ENCODE assay signal across 8 cellular contexts in the genomic region with DNA sequence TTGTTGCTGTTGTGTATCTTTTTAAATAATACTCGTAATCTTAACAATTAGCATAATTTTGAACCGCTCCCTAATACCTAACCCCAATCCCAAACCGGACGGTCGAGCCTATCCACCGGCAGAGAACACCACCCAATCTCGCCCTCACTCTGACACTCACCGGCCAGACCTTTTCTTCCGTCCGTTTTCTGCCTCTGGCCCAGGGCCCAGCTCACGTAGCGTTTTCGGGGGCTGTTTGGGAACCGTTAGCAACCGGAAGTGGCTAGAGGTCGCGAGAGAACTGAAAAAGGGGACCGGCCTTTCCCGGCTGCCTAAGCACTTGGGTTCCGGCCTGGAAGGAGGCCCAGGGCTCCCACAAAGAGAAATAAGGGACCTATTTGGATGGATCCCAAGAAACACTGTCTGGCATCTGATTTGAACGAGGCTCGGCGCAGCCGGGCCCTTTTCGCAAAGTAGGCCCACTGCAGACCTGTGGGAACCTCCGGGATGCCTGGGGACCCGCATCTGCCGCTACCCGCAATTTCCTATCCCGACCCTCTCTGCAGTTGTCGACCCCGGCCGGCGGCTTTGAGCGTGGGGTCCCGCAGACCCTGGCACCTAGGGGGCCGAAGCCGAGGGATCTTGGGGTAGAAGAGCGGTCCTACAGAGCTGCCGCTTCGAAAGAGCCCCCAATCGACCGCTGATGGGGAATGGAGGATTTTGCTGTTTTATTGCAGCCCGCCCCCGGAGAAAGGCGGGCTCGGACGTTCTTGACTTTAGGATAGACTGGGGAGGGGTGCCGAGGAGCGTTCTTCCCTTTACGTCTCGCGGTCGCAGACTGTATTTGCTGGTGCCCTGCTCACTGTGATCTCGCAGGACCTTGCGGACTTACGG. TPM values are rescaled to one million over a fixed set of nuclear protein-coding genes. Genes with fewer than 3 reads are reported as not detected.
DNase-seq lines count a peak whose midpoint lies in the region; ATAC-seq, FAIRE-seq and TF ChIP-seq lines count a peak whose summit lies in the region.

No MANE protein-coding gene starts in this region.

- DNase-seq in CD4-positive, alpha-beta memory T cell, result peak; percentile 54 to 76 (median 62)
- DNase-seq in HS-27A (ENCODE audit: low read depth), result peak; percentile 94
- peak; percentile 73 to 74 for DNase-seq in NOMO-1 (lab: John Stamatoyannopoulos, UW; ENCODE audit: unreplicated experiment in 2 of 2)
- peak; percentile 62 to 69 (median 63) for DNase-seq in activated CD8-positive, alpha-beta memory T cell treated with anti-CD3 and anti-CD28 coated beads for 48 hours (ENCODE audit: low read depth in 2 of 3, low spot score in 2 of 3)
- peak; percentile 60 to 87 for DNase-seq in H1 (ENCODE audit: low read depth in 1 of 2, low spot score in 2 of 2)
- peak; percentile 96 for DNase-seq in mesenchymal stem cell
- DNase-seq in stimulated activated CD8-positive, alpha-beta memory T cell treated with anti-CD3 and anti-CD28 coated beads, Interleukin-12 subunit alpha, Interleukin-12 subunit beta, amount 100 ng/mL, for 24 hours (ENCODE audit: extremely low read depth), result peak; percentile 59

- no peaks in the 10 kb centered on the region; the same call in 1 of the 2 replicates for H3K79me1 ChIP-seq in H1 (ENCODE audit: low read depth, low read length)
- peaks cover 11% of the 10 kb centered on the region for H3K79me1 ChIP-seq in mesenchymal stem cell (replicated peaks; ENCODE audit: low read length, poor library complexity, severe bottlenecking)

- TF ChIP-seq RAD21 in H1 (IDR thresholded peaks at IDR 0.05 in 1 of 2, conservative IDR thresholded peaks at IDR 0.05 in 1 of 2; ENCODE audit: low read depth in 2 of 2, low read length in 2 of 2), result peak; percentile 22 to 23; a peak in 2 of 4 replicates

- H2AFZ ChIP-seq in H1 (ENCODE audit: low read length) (peak overlapping the region; percentile 85), mesenchymal stem cell (ENCODE audit: low read depth, low read length) (peak overlapping the region; percentile 75)

- no peak overlapping the region; the same call in 1 of the 2 replicates for H2BK5ac ChIP-seq in H1 (ENCODE audit: low read depth, low read length)
- peak overlapping the region; percentile 63 for H2BK5ac ChIP-seq in mesenchymal stem cell (ENCODE audit: low read depth, low read length, poor library complexity, severe bottlenecking)

- POLR2A ChIA-PET in CD4-positive, alpha-beta memory T cell (lab: Charles Lee; ENCODE audit: partially characterized antibody), result interaction anchor here (0.8 to 8.6 kb wide), 15 partner anchors 11 to 382 kb away, joined by 3 to 132 read pairs (median 5); a partner anchor contains a TSS
- POLR2A ChIA-PET in H1 (lab: Charles Lee; ENCODE audit: partially characterized antibody), result interaction anchor here (0.6 to 3.1 kb wide), 22 partner anchors 10 to 727 kb away, joined by 3 to 48 read pairs (median 4); a partner anchor contains a TSS

- peaks cover 52 to 88% (median 68%) of the 10 kb centered on the region in 4 donors for H3K4me1 Mint-ChIP-seq in CD4-positive, alpha-beta memory T cell

- peak overlapping the region; percentile 59 to 81 (median 76) for H3K9ac ChIP-seq in H1 (replicated peaks in 1 of 4; ENCODE audit: extremely low read depth in 1 of 4, low read depth in 3 of 4, low read length in 3 of 4)
- H3K9ac ChIP-seq in mesenchymal stem cell (ENCODE audit: low read length), result peak overlapping the region; percentile 95

- peak in 1 of 2 experiments; percentile 49; a peak in 1 of 3 replicates for TF ChIP-seq EP300 in H1 (IDR thresholded peaks at IDR 0.05; ENCODE audit: borderline replicate concordance in 1 of 2, low read depth in 2 of 2, low read length in 2 of 2)

- H4K5ac ChIP-seq in H1 (ENCODE audit: insufficient read length, low read depth, low read length), result peak overlapping the region; percentile 42

- H4K91ac ChIP-seq in H1 (replicated peaks; ENCODE audit: insufficient read length, low read length) (peak overlapping the region; percentile 27), mesenchymal stem cell (ENCODE audit: low read length) (peak overlapping the region; percentile 82)

- no peak overlapping the region for H2BK20ac ChIP-seq in H1 (ENCODE audit: low read length)

- H3K4me3 ChIP-seq in CD4-positive, alpha-beta memory T cell (ENCODE audit: low read length in 2 of 2), result peak overlapping the region; percentile 64 to 96
- H3K4me3 ChIP-seq in H1 (ENCODE audit: extremely low read depth in 1 of 4, insufficient read depth in 2 of 4, low read depth in 3 of 4, low read length in 4 of 4) (peak overlapping the region; percentile 85 to 91 (median 87)), mesenchymal stem cell (ENCODE audit: insufficient read depth in 1 of 2, low read depth in 1 of 2, low read length in 2 of 2) (peak overlapping the region; percentile 67 to 95)

- ATAC-seq in GM19463 (IDR thresholded peaks at IDR 0.05; ENCODE audit: unreplicated experiment), result peak; percentile 53

- H3K18ac ChIP-seq in H1 (ENCODE audit: extremely low read depth, low read length), result peak overlapping the region; percentile 42
- peak overlapping the region; percentile 54 to 99 for H3K18ac ChIP-seq in mesenchymal stem cell (ENCODE audit: low read depth in 1 of 2, low read length in 2 of 2)

- 1% methylated on average over 53 of the region's 57 CpGs; no CpG with 5 or more reads in 1 of the 2 experiments for WGBS in H1 (ENCODE audit: extremely low coverage in 1 of 2, insufficient coverage in 1 of 2, insufficient read length in 1 of 2, insufficient replicate concordance in 2 of 2, low coverage in 1 of 2, low lambda C conversion rate in 2 of 2, missing lambda C conversion rate in 1 of 2), 2 experiments
- WGBS in mesenchymal stem cell, result under 1% methylated on average over 55 of the region's 57 CpGs

- H4K8ac ChIP-seq in H1 (ENCODE audit: extremely low read depth, insufficient read depth, low read length), result peak overlapping the region; percentile 92; the same call in 1 of the 2 replicates
- H4K8ac ChIP-seq in mesenchymal stem cell (ENCODE audit: low read length), result peak overlapping the region; percentile 97

- intact Hi-C loops in CD4-positive, alpha-beta memory T cell (cut with micrococcal nuclease), result loop anchor here (1.0 kb wide), 4 partner anchors 13 to 115 kb away; a partner anchor contains a TSS

- peaks cover 51% of the 10 kb centered on the region for H3K4me1 ChIP-seq in CD4-positive, alpha-beta memory T cell (ENCODE audit: insufficient read depth, low read length)
- H3K4me1 ChIP-seq in H1 (replicated peaks in 1 of 4; ENCODE audit: control insufficient read depth in 3 of 4, insufficient read depth in 4 of 4, low read length in 3 of 4) (peaks cover 0 to 8% (median 2%) of the 10 kb centered on the region in 4 experiments; a peak in 3 of 7 replicates), mesenchymal stem cell (ENCODE audit: control insufficient read depth, insufficient read depth, low read depth, low read length) (peaks cover 1% of the 10 kb centered on the region)

- H3K9me3 Mint-ChIP-seq in CD4-positive, alpha-beta memory T cell, result no peaks in the 10 kb centered on the region

- H3K9me3 ChIP-seq in CD4-positive, alpha-beta memory T cell (ENCODE audit: control insufficient read depth in 1 of 2, low read length in 2 of 2), result no peaks in the 10 kb centered on the region
- H3K9me3 ChIP-seq in H1 (ENCODE audit: insufficient read depth in 2 of 2, low read depth in 1 of 2, low read length in 1 of 2) (no peaks in the 10 kb centered on the region), mesenchymal stem cell (ENCODE audit: control insufficient read depth, low read length) (no peaks in the 10 kb centered on the region)

- H3K27me3 Mint-ChIP-seq in CD4-positive, alpha-beta memory T cell, result no peaks in the 10 kb centered on the region

- H3K4ac ChIP-seq in H1 (replicated peaks; ENCODE audit: insufficient read length, low read depth, low read length) (no peak overlapping the region), mesenchymal stem cell (ENCODE audit: low read depth in 1 of 2, low read length in 2 of 2) (peak overlapping the region; percentile 84 to 96)

- H3K36me3 ChIP-seq in CD4-positive, alpha-beta memory T cell (ENCODE audit: insufficient read depth, low read length), result no peaks in the 10 kb centered on the region
- H3K36me3 ChIP-seq in H1 (ENCODE audit: control insufficient read depth in 2 of 4, insufficient read depth in 4 of 4, low read length in 3 of 4) (no peaks in the 10 kb centered on the region), mesenchymal stem cell (ENCODE audit: control insufficient read depth in 1 of 2, insufficient read depth in 2 of 2, low read depth in 1 of 2, low read length in 2 of 2) (peaks cover 10 to 12% of the 10 kb centered on the region in 2 experiments)

- peak overlapping the region; percentile 64 to 82 for H3K4me2 ChIP-seq in H1 (ENCODE audit: insufficient read depth in 1 of 2, low read depth in 2 of 2, low read length in 2 of 2)
- peak overlapping the region; percentile 85 for H3K4me2 ChIP-seq in mesenchymal stem cell (ENCODE audit: low read length, poor library complexity, severe bottlenecking)

- no peaks in the 10 kb centered on the region for H4K20me1 ChIP-seq in H1 (replicated peaks in 1 of 2; ENCODE audit: control insufficient read depth in 1 of 2, insufficient read depth in 2 of 2, low read length in 2 of 2)

- peaks cover 0 to 31% of the 10 kb centered on the region in 2 donors for H3K36me3 Mint-ChIP-seq in CD4-positive, alpha-beta memory T cell

- no peak overlapping the region for H2BK120ac ChIP-seq in H1 (replicated peaks; ENCODE audit: low read depth, low read length)
- H2BK120ac ChIP-seq in mesenchymal stem cell (ENCODE audit: low read depth, low read length), result peak overlapping the region; percentile 77

- no peak for TF ChIP-seq CTCF in H1 (IDR thresholded peaks at IDR 0.05; ENCODE audit: control extremely low read depth in 1 of 3, insufficient read depth in 1 of 3, low read depth in 1 of 3, low read length in 3 of 3)

- FAIRE-seq in H1 (lab: Jason Lieb, UNC), result no peak

- H3K14ac ChIP-seq in H1 (ENCODE audit: insufficient read length) (no peak overlapping the region), mesenchymal stem cell (ENCODE audit: low read length in 2 of 2) (no peak overlapping the region)

- H2BK12ac ChIP-seq in H1 (ENCODE audit: low read depth, low read length) (no peak overlapping the region), mesenchymal stem cell (ENCODE audit: low read length in 2 of 2) (no peak overlapping the region)

- peak overlapping the region; percentile 92 to 99 (median 94) for H3K4me3 Mint-ChIP-seq in CD4-positive, alpha-beta memory T cell

- peak overlapping the region; percentile 75 for H3K56ac ChIP-seq in H1 (replicated peaks; ENCODE audit: insufficient read length, low read depth, low read length)

- H3K23ac ChIP-seq in H1 (ENCODE audit: insufficient read length), result no peak overlapping the region
- no peak overlapping the region for H3K23ac ChIP-seq in mesenchymal stem cell (ENCODE audit: low read length in 2 of 2)

- H3K27me3 ChIP-seq in CD4-positive, alpha-beta memory T cell (ENCODE audit: insufficient read depth, low read length), result no peaks in the 10 kb centered on the region
- H3K27me3 ChIP-seq in H1 (replicated peaks in 1 of 4; ENCODE audit: control insufficient read depth in 3 of 4, extremely low read depth in 1 of 4, insufficient read depth in 3 of 4, low read length in 3 of 4) (peaks cover 0 to 3% (median 1%) of the 10 kb centered on the region in 4 experiments; a peak in 1 of 7 replicates), mesenchymal stem cell (ENCODE audit: control insufficient read depth in 1 of 2, insufficient read depth in 1 of 2, low read length in 2 of 2) (no peaks in the 10 kb centered on the region)

- H3K27ac Mint-ChIP-seq in CD4-positive, alpha-beta memory T cell, result peak overlapping the region; percentile 95 to 100 (median 98)

- H2BK15ac ChIP-seq in H1 (ENCODE audit: low read length) (no peak overlapping the region), mesenchymal stem cell (ENCODE audit: low read depth, poor library complexity, severe bottlenecking) (peak overlapping the region; percentile 96)

- H3K23me2 ChIP-seq in H1 (ENCODE audit: low read depth, low read length), result peaks cover 6% of the 10 kb centered on the region

- peaks cover 0 to 29% of the 10 kb centered on the region in 2 experiments; a peak in 2 of 4 replicates for H3K79me2 ChIP-seq in H1 (ENCODE audit: control insufficient read depth in 1 of 2, insufficient read depth in 2 of 2, low read length in 2 of 2)

- peak overlapping the region; percentile 98 for H3K27ac ChIP-seq in CD4-positive, alpha-beta memory T cell (ENCODE audit: low read depth, low read length)
- H3K27ac ChIP-seq in H1 (ENCODE audit: low read depth, low read length), result peak overlapping the region; percentile 54
- H3K27ac ChIP-seq in mesenchymal stem cell (ENCODE audit: low read length, poor library complexity, severe bottlenecking), result peak overlapping the region; percentile 90

- H2AK5ac ChIP-seq in H1 (ENCODE audit: low read depth, low read length) (no peak overlapping the region), mesenchymal stem cell (ENCODE audit: low read length, severe bottlenecking) (peak overlapping the region; percentile 13)

- peak; percentile 62 to 67 for TF ChIP-seq POLR2A in H1 (IDR thresholded peaks at IDR 0.05; ENCODE audit: control extremely low read depth in 1 of 2, low read depth in 2 of 2, low read length in 2 of 2)

- CTCF ChIA-PET in CD4-positive, alpha-beta memory T cell (lab: Charles Lee; ENCODE audit: partially characterized antibody), result interaction anchor here (0.6 to 3.0 kb wide), 5 partner anchors 9 to 679 kb away, joined by 3 to 19 read pairs (median 4); a partner anchor contains a TSS
- CTCF ChIA-PET in H1 (lab: Charles Lee; ENCODE audit: partially characterized antibody), result interaction anchor here (0.6 to 1.1 kb wide), 2 partner anchors 9 to 234 kb away, joined by 3 to 4 read pairs; no protein-coding TSS in a partner anchor

RNA-seq across cellular contexts. Expression of a gene that starts 4.9 kb away (rescaled TPM):
- total RNA-seq in CD4-positive, alpha-beta memory T cell, result 10 to 100 TPM; 40.8 to 43.3 TPM
- polyA plus RNA-seq in CD4-positive, alpha-beta memory T cell, result 1 to 10 TPM in 1 of 2 donors, not detected in 1; 1.8 TPM
- total RNA-seq in H1 (2021; fragmentation: NEBNext Ultra II Directional; extraction: Animal tissue kit (Norgen Biotek cat#: 25700)), result 23.3 and 24.1 TPM in 2 replicates
- 8.6 and 10.7 TPM in 2 replicates for polyA plus RNA-seq in H1 (2011; rRNA removed)
- 10.7 TPM for polyA plus RNA-seq in H1 (2011; cell fraction: cytosol; rRNA removed)
- polyA plus RNA-seq in H1 (2011; cell fraction: nucleus; rRNA removed), result 16.7 TPM
- 8.4 to 15.2 TPM (median 11.4 TPM) in 4 replicates for polyA plus RNA-seq in H1 (2012, experiment 1 of 2)
- polyA plus RNA-seq in H1 (2012, experiment 2 of 2), result 0.47 TPM
- 14.9 TPM for polyA plus RNA-seq in H1 (2013, experiment 1 of 2)
- 12.5 TPM for polyA plus RNA-seq in H1 (2013, experiment 2 of 2)
- polyA minus RNA-seq in H1 (2011; rRNA and poly(A)+ RNA removed), result 21.7 and 34.5 TPM in 2 replicates
- polyA minus RNA-seq in H1 (2011; cell fraction: cytosol; rRNA and poly(A)+ RNA removed), result 16.1 TPM
- polyA minus RNA-seq in H1 (2011; cell fraction: nucleus; rRNA and poly(A)+ RNA removed), result 21.3 TPM
- polyA plus RNA-seq in mesenchymal stem cell (2013, experiment 1 of 2), result 10.1 TPM
- polyA plus RNA-seq in mesenchymal stem cell (2013, experiment 2 of 2), result 9.7 TPM

RNA-seq across cellular contexts. Expression of a gene that starts 12.4 kb away (rescaled TPM):
- 10 to 100 TPM; 13.4 to 14.8 TPM for total RNA-seq in CD4-positive, alpha-beta memory T cell
- polyA plus RNA-seq in CD4-positive, alpha-beta memory T cell, result 10 to 100 TPM; 12.4 to 14.2 TPM
- total RNA-seq in H1 (2021; fragmentation: NEBNext Ultra II Directional; extraction: Animal tissue kit (Norgen Biotek cat#: 25700)), result 7.4 and 9.4 TPM in 2 replicates
- 1.9 and 3.6 TPM in 2 replicates for polyA plus RNA-seq in H1 (2011; rRNA removed)
- polyA plus RNA-seq in H1 (2011; cell fraction: cytosol; rRNA removed), result 6.8 TPM
- polyA plus RNA-seq in H1 (2011; cell fraction: nucleus; rRNA removed), result 4.2 TPM
- 8.0 to 11.4 TPM (median 10.0 TPM) in 4 replicates for polyA plus RNA-seq in H1 (2012, experiment 1 of 2)
- polyA plus RNA-seq in H1 (2012, experiment 2 of 2), result 0.96 TPM
- 9.6 TPM for polyA plus RNA-seq in H1 (2013, experiment 1 of 2)
- 9.1 TPM for polyA plus RNA-seq in H1 (2013, experiment 2 of 2)
- polyA minus RNA-seq in H1 (2011; rRNA and poly(A)+ RNA removed), result 10.2 and 13.4 TPM in 2 replicates
- 3.7 TPM for polyA minus RNA-seq in H1 (2011; cell fraction: cytosol; rRNA and poly(A)+ RNA removed)
- polyA minus RNA-seq in H1 (2011; cell fraction: nucleus; rRNA and poly(A)+ RNA removed), result 9.1 TPM
- 3.1 TPM for polyA plus RNA-seq in mesenchymal stem cell (2013, experiment 1 of 2)
- polyA plus RNA-seq in mesenchymal stem cell (2013, experiment 2 of 2), result 2.5 TPM

RNA-seq across cellular contexts. Expression of a gene that starts 56.5 kb away (rescaled TPM):
- 1 to 10 TPM in 1 of 2 experiments, under 1 TPM in 1; 0.75 to 1.4 TPM for total RNA-seq in CD4-positive, alpha-beta memory T cell
- polyA plus RNA-seq in CD4-positive, alpha-beta memory T cell, result under 1 TPM; 0.78 to 0.96 TPM
- 9.3 and 10.2 TPM in 2 replicates for total RNA-seq in H1 (2021; fragmentation: NEBNext Ultra II Directional; extraction: Animal tissue kit (Norgen Biotek cat#: 25700))
- polyA plus RNA-seq in H1 (2011; rRNA removed), result 0.71 and 1.2 TPM in 2 replicates
- 1.2 TPM for polyA plus RNA-seq in H1 (2011; cell fraction: cytosol; rRNA removed)
- 1.3 TPM for polyA plus RNA-seq in H1 (2011; cell fraction: nucleus; rRNA removed)
- polyA plus RNA-seq in H1 (2012, experiment 1 of 2), result 2.6 to 6.1 TPM (median 4.3 TPM) in 4 replicates
- polyA plus RNA-seq in H1 (2012, experiment 2 of 2), result 0.38 TPM
- 4.3 TPM for polyA plus RNA-seq in H1 (2013, experiment 1 of 2)
- 3.9 TPM for polyA plus RNA-seq in H1 (2013, experiment 2 of 2)
- 3.8 and 4.2 TPM in 2 replicates for polyA minus RNA-seq in H1 (2011; rRNA and poly(A)+ RNA removed)
- polyA minus RNA-seq in H1 (2011; cell fraction: cytosol; rRNA and poly(A)+ RNA removed), result 2.4 TPM
- polyA minus RNA-seq in H1 (2011; cell fraction: nucleus; rRNA and poly(A)+ RNA removed), result 4.1 TPM
- polyA plus RNA-seq in mesenchymal stem cell (2013, experiment 1 of 2), result 0.33 TPM
- polyA plus RNA-seq in mesenchymal stem cell (2013, experiment 2 of 2), result 0.34 TPM

Comparison
In these comparisons a context has a peak if more than half of its experiments do, and no peak if none do; other contexts are left out.
1. Peak in every context shown above with its lines: DNase-seq, ATAC-seq, H3K4me3 ChIP-seq and H3K27ac ChIP-seq.